Comparison of ENCODE assay signal across 9 cellular contexts in genomic region chr17:82863646-82863940, GRCh38. TPM values are rescaled to one million over a fixed set of nuclear protein-coding genes. Genes with fewer than 3 reads are reported as not detected.
DNase-seq lines count a peak whose midpoint lies in the region; ATAC-seq and TF ChIP-seq lines count a peak whose summit lies in the region.
"Had no signal": no experiment of that assay in that cellular context is flagged by ENCODE, and none has a peak within 500 bp of the region (broad histone marks: within the 10 kb centered on the region; RNA-seq: fewer than 3 reads in every experiment).

No MANE protein-coding gene starts in this region.

- H3K9me2 ChIP-seq in neural cell (ENCODE audit: insufficient read depth, low read length): no peaks in the 10 kb centered on the region

- no peak for TF ChIP-seq EP300 in neural cell (conservative IDR thresholded peaks at IDR 0.05; ENCODE audit: poor library complexity, severe bottlenecking)

- H3K9ac ChIP-seq in DND-41 (ENCODE audit: low read depth, low read length) (peak overlapping the region; percentile 73), neural cell (ENCODE audit: low read length) (peak overlapping the region; percentile 11)

- H3K4me3 ChIP-seq in DND-41 (ENCODE audit: low read depth in 1 of 2, low read length in 2 of 2): peak overlapping the region in 1 of 2 experiments; percentile 33; a peak in 2 of 4 replicates
- H3K4me3 ChIP-seq in Jurkat, Clone E6-1 (ENCODE audit: low read length): peak overlapping the region; percentile 24
- H3K4me3 ChIP-seq in neural cell (ENCODE audit: low read length): no peak overlapping the region

- H3K27ac Mint-ChIP-seq in nephron progenitor cell: no peak overlapping the region

- H3K27ac ChIP-seq in DND-41 (ENCODE audit: low read length) (peak overlapping the region; percentile 99), angular gyrus (ENCODE audit: low read depth, low read length) (peak overlapping the region; percentile 52), neural cell (ENCODE audit: low read length) (peak overlapping the region; percentile 48)

- H3K79me2 ChIP-seq in DND-41 (ENCODE audit: insufficient read depth, low read length) (peaks cover 84% of the 10 kb centered on the region), neural cell (replicated peaks; ENCODE audit: insufficient read depth, low read length) (no peaks in the 10 kb centered on the region)

- peaks cover 6% of the 10 kb centered on the region for H3F3A ChIP-seq in neural cell (ENCODE audit: insufficient read depth, low read length, poor library complexity, severe bottlenecking)

- H3K4me1 Mint-ChIP-seq in nephron progenitor cell: peaks cover 96% of the 10 kb centered on the region

- H3K27me3 ChIP-seq in DND-41 (ENCODE audit: insufficient read depth, low read length, poor library complexity): no peaks in the 10 kb centered on the region
- H3K27me3 ChIP-seq in neural cell (ENCODE audit: insufficient read depth, low read depth, low read length): no peaks in the 10 kb centered on the region

- H3K9me3 ChIP-seq in DND-41 (ENCODE audit: insufficient read depth, low read length, severe bottlenecking) (no peaks in the 10 kb centered on the region), neural cell (ENCODE audit: low read length) (no peaks in the 10 kb centered on the region)

- H3K4me2 ChIP-seq in DND-41 (ENCODE audit: insufficient read depth, low read length) (peak overlapping the region; percentile 58), neural cell (ENCODE audit: low read length) (no peak overlapping the region)

- H3K36me3 ChIP-seq in DND-41 (ENCODE audit: insufficient read depth, low read length) (peaks cover 31% of the 10 kb centered on the region), neural cell (ENCODE audit: insufficient read depth, low read length) (no peaks in the 10 kb centered on the region)

- 0 out of 2 replicates have a peak, but pooled peaks cover 2% of the 10 kb centered on the region for H4K20me1 ChIP-seq in DND-41 (ENCODE audit: insufficient read depth, low read length)
- no peaks in the 10 kb centered on the region for H4K20me1 ChIP-seq in neural cell (ENCODE audit: insufficient read depth)

- H3K4me3 Mint-ChIP-seq in nephron progenitor cell: no peak overlapping the region

- TF ChIP-seq CTCF in DND-41 (IDR thresholded peaks at IDR 0.05; ENCODE audit: borderline replicate concordance, extremely low read depth, low read length, poor library complexity, severe bottlenecking) (peak; percentile 2), neural cell (IDR thresholded peaks at IDR 0.05; ENCODE audit: poor library complexity, severe bottlenecking) (no peak), nephron progenitor cell (IDR thresholded peaks at IDR 0.05) (no peak)

- no peak for TF ChIP-seq RAD21 in neural cell (conservative IDR thresholded peaks at IDR 0.05)

- peaks cover 97% of the 10 kb centered on the region for H3K4me1 ChIP-seq in DND-41 (ENCODE audit: insufficient read depth, low read length)

- peaks cover 3% of the 10 kb centered on the region for H3K27me3 Mint-ChIP-seq in nephron progenitor cell (ENCODE audit: low read depth, poor library complexity)

- DNase-seq in DND-41 (no peak), NCI-H1694 treated with DMSO at 0.1 percent for 48 hours (lab: John Stamatoyannopoulos, UW) (no peak), nephron progenitor cell (no peak)
- DNase-seq in Jurkat, Clone E6-1 (ENCODE audit: low read depth, low spot score): no peak
- DNase-seq: NCI-H1092 had no signal

- ATAC-seq in DND-41 (ENCODE audit: insufficient read depth, low read depth) (no peak), GM19455 (IDR thresholded peaks at IDR 0.05; ENCODE audit: unreplicated experiment) (no peak), GM21786 (IDR thresholded peaks at IDR 0.05; ENCODE audit: unreplicated experiment) (no peak)

- H3K9me3 Mint-ChIP-seq in nephron progenitor cell: no peaks in the 10 kb centered on the region

- H2AFZ ChIP-seq in DND-41 (ENCODE audit: low read depth, low read length) (no peak overlapping the region), neural cell (ENCODE audit: low read depth, low read length) (no peak overlapping the region)

- H3K36me3 Mint-ChIP-seq in nephron progenitor cell (ENCODE audit: low read depth): no peaks in the 10 kb centered on the region

TF ChIP-seq in neural cell, 6 proteins besides CTCF, POLR2A, EP300 and RAD21:
- TF ChIP-seq SMC3 (conservative IDR thresholded peaks at IDR 0.05; ENCODE audit: poor library complexity): no peak
- TF ChIP-seq MXI1 (conservative IDR thresholded peaks at IDR 0.05; ENCODE audit: poor library complexity, severe bottlenecking): no peak
- TF ChIP-seq REST (IDR thresholded peaks at IDR 0.05; ENCODE audit: borderline replicate concordance): no peak
- TF ChIP-seq TAF1 (IDR thresholded peaks at IDR 0.05; ENCODE audit: low read depth): no peak
- no peak for TF ChIP-seq POLR2AphosphoS5 (IDR thresholded peaks at IDR 0.05)
- TF ChIP-seq EZH2 (IDR thresholded peaks at IDR 0.05; ENCODE audit: borderline replicate concordance, insufficient read depth, low read length, poor library complexity, severe bottlenecking): no peak
TF ChIP-seq in neural cell: peak in this region for 0.

RNA-seq across cellular contexts. Expression of gene ZNF750, which starts 23.8 kb away (rescaled TPM):
- polyA plus RNA-seq in Jurkat, Clone E6-1 (2012; ENCODE audit: insufficient read depth, insufficient read length): not detected
- not detected in 2 replicates for polyA plus RNA-seq in neural cell
- not detected in 2 replicates for polyA minus RNA-seq in neural cell

Comparison
In these comparisons a context has a peak if more than half of its experiments do, and no peak if none do; other contexts are left out.
1. H3K27ac ChIP-seq: peak in every context shown above with its lines; median percentile 99 in DND-41; 52 in angular gyrus; 48 in neural cell.